Comparison of ENCODE assay signal across 16 cellular contexts in genomic region chr15:100129677-100130076, GRCh38.
DNase-seq lines count a peak whose midpoint lies in the region; ATAC-seq and TF ChIP-seq lines count a peak whose summit lies in the region.
"Had no signal": no experiment of that assay in that cellular context is flagged by ENCODE, and none has a peak within 500 bp of the region (broad histone marks: within the 10 kb centered on the region; RNA-seq: fewer than 3 reads in every experiment).

No MANE protein-coding gene starts in this region.

- intact Hi-C loops in Right ventricle myocardium inferior (cut with DNase I): no loop called here

- H3K4me3 ChIP-seq in fibroblast of villous mesenchyme (ENCODE audit: low read depth, low read length): no peak overlapping the region
- no peak overlapping the region for H3K4me3 ChIP-seq in retinal pigment epithelial cell (ENCODE audit: low read length)

- peak; percentile 28 for TF ChIP-seq CTCF in fibroblast of villous mesenchyme (IDR thresholded peaks at IDR 0.05; ENCODE audit: insufficient read depth, low read depth, low read length)
- peak; percentile 23 for TF ChIP-seq CTCF in retinal pigment epithelial cell (conservative IDR thresholded peaks at IDR 0.05; ENCODE audit: low read depth, low read length)

- DNase-seq in HT-29 (ENCODE audit: low spot score): peak; percentile 23
- peak; percentile 14 to 20 for DNase-seq in SW 1271 (lab: John Stamatoyannopoulos, UW)
- DNase-seq in fibroblast of villous mesenchyme (ENCODE audit: low read depth): no peak
- no peak for DNase-seq in retinal pigment epithelial cell (ENCODE audit: low read depth)
- no peak for DNase-seq in activated CD4-positive, CD25-positive, alpha-beta regulatory T cell (lab: John Stamatoyannopoulos, UW)
- DNase-seq in Right ventricle myocardium inferior (ENCODE audit: missing footprints): no peak
- DNase-seq: Calu3; CD4-positive, CD25-positive, alpha-beta regulatory T cell; DMS79; Kasumi-1; NCI-H1417 treated with DMSO at 0.1 percent for 48 hours; NCI-H1930; NCI-H446; NK-92 treated with Interleukin-12 subunit alpha and Interleukin-12 subunit beta, amount 100 ng/mL, for 24 hours; T-cell had no signal

- no peak for ATAC-seq in Right ventricle myocardium inferior
- ATAC-seq in GM21390 (IDR thresholded peaks at IDR 0.05; ENCODE audit: unreplicated experiment): no peak
- ATAC-seq: T-cell had no signal

Comparison
In these comparisons a context has a peak if more than half of its experiments do, and no peak if none do; other contexts are left out.
1. DNase-seq: peak in HT-29 (single experiment) and SW 1271 (2 of 2); none in fibroblast of villous mesenchyme (single experiment), retinal pigment epithelial cell (single experiment), activated CD4-positive, CD25-positive, alpha-beta regulatory T cell (0 of 4) and Right ventricle myocardium inferior (single experiment).